In the genomic region with DNA sequence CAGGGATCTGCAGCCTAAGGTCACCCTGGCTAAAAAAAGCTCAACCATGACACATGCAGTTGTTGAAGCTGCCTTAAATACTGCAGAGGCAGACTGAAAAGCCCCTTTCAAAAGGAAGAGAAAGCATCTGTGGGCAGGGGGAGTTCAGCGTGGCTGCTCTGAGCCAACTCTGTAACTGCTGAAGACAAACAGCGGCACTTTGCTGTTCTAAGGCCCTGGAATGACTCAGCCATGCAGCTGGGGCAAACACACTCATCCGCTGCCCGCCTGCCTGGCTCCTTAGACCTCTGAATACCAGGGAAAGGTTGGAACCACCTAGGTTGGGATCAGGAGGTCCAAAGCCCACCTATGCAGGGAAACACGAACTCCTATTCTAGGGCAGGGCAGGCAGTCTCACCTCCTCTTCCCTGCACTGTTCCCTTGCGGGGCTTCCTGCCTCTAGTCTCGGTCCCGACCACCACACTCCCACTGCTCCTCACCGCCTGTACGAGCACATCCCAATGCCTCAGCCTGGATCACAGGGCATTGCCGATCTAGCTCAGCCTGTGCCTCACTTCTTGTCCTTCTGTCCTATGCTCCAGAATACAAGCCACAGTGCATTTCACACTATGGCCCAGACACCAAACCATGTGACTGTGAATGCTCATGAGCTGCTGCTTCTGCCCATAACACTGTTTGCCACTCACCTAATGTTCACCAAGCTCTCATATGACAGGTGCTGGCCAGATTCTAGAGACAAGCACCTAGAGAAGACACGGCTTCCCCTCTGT, we compare ENCODE assay signal across 17 cellular contexts. TPM values are rescaled to one million over a fixed set of nuclear protein-coding genes. Genes with fewer than 3 reads are reported as not detected.
DNase-seq lines count a peak whose midpoint lies in the region; ATAC-seq and TF ChIP-seq lines count a peak whose summit lies in the region.
"Had no signal": no experiment of that assay in that cellular context is flagged by ENCODE, and none has a peak within 500 bp of the region (broad histone marks: within the 10 kb centered on the region; RNA-seq: fewer than 3 reads in every experiment).

No MANE protein-coding gene starts in this region.

- no peaks in the 10 kb centered on the region for H3K36me3 ChIP-seq in gastrocnemius medialis
- H3K36me3 ChIP-seq: brain microvascular endothelial cell had no signal

- DNase-seq in MV-4-11 (lab: John Stamatoyannopoulos, UW) (peak; percentile 75), right cardiac atrium (peak in 2 of 3 donors; percentile 9 to 18), gastrocnemius medialis (peak; percentile 74 to 80), GOT3 (lab: John Stamatoyannopoulos, UW) (no peak)
- no peak for DNase-seq in effector CD4-positive, alpha-beta T cell
- DNase-seq: activated CD8-positive, alpha-beta memory T cell treated with anti-CD3 and anti-CD28 coated beads for 24 hours; activated gamma-delta T cell treated with Interleukin-2 at 50 U/mL for 16 hours; brain microvascular endothelial cell; H7; head of caudate nucleus; mucosa of descending colon had no signal

- H3K27ac ChIP-seq in right cardiac atrium (ENCODE audit: low read length) (peak overlapping the region; percentile 43), gastrocnemius medialis (peak overlapping the region; percentile 96 to 98 (median 97))
- H3K27ac ChIP-seq: brain microvascular endothelial cell, RWPE1 had no signal

- in situ Hi-C loops in gastrocnemius medialis (cut with MboI; ENCODE audit: low sequenced_read_pairs in 4 of 4) = no loop called here

- intact Hi-C loops in right cardiac atrium (cut with DNase I) = no loop called here
- intact Hi-C loops in gastrocnemius medialis (cut with DNase I; ENCODE audit: low total_unique reads) = loop anchor here (5.0 to 10.0 kb wide), 3 partner anchors 387 to 896 kb away; partner anchors contain the start of genes NISCH, TNNC1 and TWF2

- no peak for TF ChIP-seq CTCF in gastrocnemius medialis (IDR thresholded peaks at IDR 0.05 in 4 of 5, conservative IDR thresholded peaks at IDR 0.05 in 1 of 5)

- H3K27me3 ChIP-seq in right cardiac atrium (ENCODE audit: control insufficient read depth, insufficient read depth) (no peaks in the 10 kb centered on the region), gastrocnemius medialis (no peaks in the 10 kb centered on the region)
- H3K27me3 ChIP-seq: brain microvascular endothelial cell had no signal

- H3K4me3 ChIP-seq in right cardiac atrium (ENCODE audit: low read length) (no peak overlapping the region), gastrocnemius medialis (peak overlapping the region in 3 of 4 donors; percentile 29 to 51 (median 39))
- H3K4me3 ChIP-seq: mucosa of descending colon had no signal

- 94% methylated on average over 12 of the region's 12 CpGs for WGBS in right cardiac atrium

- no peaks in the 10 kb centered on the region for H3K9me3 ChIP-seq in right cardiac atrium (ENCODE audit: control insufficient read depth, low read length)
- H3K9me3 ChIP-seq in gastrocnemius medialis = no peaks in the 10 kb centered on the region
- H3K9me3 ChIP-seq: mucosa of descending colon had no signal

- TF ChIP-seq POLR2A in GM18505 (IDR thresholded peaks at IDR 0.05; ENCODE audit: borderline replicate concordance, extremely low read depth, insufficient read depth, insufficient read length) (no peak), gastrocnemius medialis (IDR thresholded peaks at IDR 0.05) (peak; percentile 51 to 80)

- H3K4me1 ChIP-seq in right cardiac atrium (ENCODE audit: control insufficient read depth, insufficient read depth, low read length) (peaks cover 27% of the 10 kb centered on the region), gastrocnemius medialis (peaks cover 93 to 96% of the 10 kb centered on the region in 2 donors)

- ATAC-seq in GM18505 (IDR thresholded peaks at IDR 0.05; ENCODE audit: unreplicated experiment) = peak; percentile 42
- ATAC-seq in right cardiac atrium = no peak
- peak; percentile 47 to 67 for ATAC-seq in gastrocnemius medialis
- ATAC-seq in GM18517 (IDR thresholded peaks at IDR 0.05; ENCODE audit: unreplicated experiment) = no peak
- ATAC-seq in GM19397 (IDR thresholded peaks at IDR 0.05; ENCODE audit: unreplicated experiment) = no peak
- ATAC-seq: mucosa of descending colon had no signal

RNA-seq across cellular contexts. Expression of gene MUSTN1, which starts 6.6 kb away (rescaled TPM):
- 10 to 100 TPM; 12.7 to 48.6 (median 41.4) TPM for total RNA-seq in right cardiac atrium
- 152 TPM for polyA plus RNA-seq in right cardiac atrium
- 1,000 to 10,000 TPM in 1 of 4 donors, 100 to 1,000 TPM in 3; 218 to 2,149 (median 412) TPM for total RNA-seq in gastrocnemius medialis
- polyA plus RNA-seq: keratinocyte had no signal

RNA-seq across cellular contexts. Expression of gene ITIH4, which starts 10.9 kb away (rescaled TPM):
- 1 to 10 TPM; 3.4 to 5.7 (median 5.0) TPM for total RNA-seq in right cardiac atrium
- polyA plus RNA-seq in right cardiac atrium = 5.0 TPM
- total RNA-seq in gastrocnemius medialis = 10 to 100 TPM in 3 of 4 donors, 1 to 10 TPM in 1; 3.5 to 20.4 (median 12.7) TPM

RNA-seq across cellular contexts. Expression of gene ITIH3, which starts 46.8 kb away (rescaled TPM):
- total RNA-seq in right cardiac atrium (1 to 10 TPM in 1 of 4 donors, under 1 TPM in 3; 0.21 to 1.8 (median 0.53) TPM), gastrocnemius medialis (1 to 10 TPM in 2 of 4 donors, under 1 TPM in 2; 0.66 to 3.1 (median 1.5) TPM)
- polyA plus RNA-seq in right cardiac atrium = 0.43 TPM
- total RNA-seq: H7; T-helper 1 cell treated with Interleukin-12 subunit alpha and Interleukin-12 subunit beta and Interleukin-4 antibody, amounts not matched to agents 30 ng/mL and 1 ng/mL, for 36 hours had no signal
- polyA plus RNA-seq: keratinocyte had no signal

RNA-seq across cellular contexts. Expression of gene STIMATE, which starts 56.0 kb away (rescaled TPM):
- total RNA-seq in right cardiac atrium (1 to 10 TPM; 6.6 to 9.3 (median 8.0) TPM), gastrocnemius medialis (10 to 100 TPM; 20.6 to 64.6 (median 27.8) TPM)
- polyA plus RNA-seq in right cardiac atrium = 4.3 TPM

Comparison
In these comparisons a context has a peak if more than half of its experiments do, and no peak if none do; other contexts are left out.
1. ATAC-seq: peak in GM18505 (single experiment) and gastrocnemius medialis (2 of 2); none in right cardiac atrium (0 of 2), GM18517 (single experiment) and GM19397 (single experiment).
2. DNase-seq: peak in MV-4-11 (single experiment), right cardiac atrium (2 of 3) and gastrocnemius medialis (2 of 2); none in effector CD4-positive, alpha-beta T cell (single experiment) and GOT3 (single experiment).
3. RNA of gene MUSTN1, which starts 6.6 kb away (total RNA-seq): 218 to 2,149 TPM in gastrocnemius medialis; 12.7 to 48.6 TPM in right cardiac atrium; every median in the first group is over 4 times any median in the second.